In genomic region chr16:30494028-30494427, GRCh38 we compare ENCODE assay signal across 24 cellular contexts. TPM values are rescaled to one million over a fixed set of nuclear protein-coding genes. Genes with fewer than 3 reads are reported as not detected.
"Had no signal": no experiment of that assay in that cellular context is flagged by ENCODE, and none has a peak within 500 bp of the region (broad histone marks: within the 10 kb centered on the region; RNA-seq: fewer than 3 reads in every experiment).

No MANE protein-coding gene starts in this region.

- H3K27ac ChIP-seq: coronary artery, esophagus squamous epithelium, gastrocnemius medialis, prostate gland, thoracic aorta, vagina had no signal

- H3K27me3 Mint-ChIP-seq: activated CD4-positive, alpha-beta T cell treated with anti-CD3 and anti-CD28 coated beads for 36 hours; activated naive CD4-positive, alpha-beta T cell treated with anti-CD3 and anti-CD28 coated beads, Interleukin-2, amount 50 U/mL, for 24 hours had no signal

- H3K4me1 ChIP-seq: gastrocnemius medialis, prostate gland, vagina had no signal

- DNase-seq: activated CD4-positive, alpha-beta T cell treated with anti-CD3 and anti-CD28 coated beads for 36 hours; activated CD4-positive, alpha-beta T cell treated with anti-CD3 and anti-CD28 coated beads, Interleukin-2, amount 50 U/mL, for 48 hours; activated gamma-delta T cell; amygdala; cerebellar nuclear complex; endodermal cell; esophagus squamous epithelium; gastrocnemius medialis; hippocampal formation; stimulated activated CD4-positive, alpha-beta T cell treated with anti-CD3 and anti-CD28 coated beads, Interleukin-2, amount 100 ng/mL, for 48 hours; stimulated activated CD8-positive, alpha-beta memory T cell treated with anti-CD3 and anti-CD28 coated beads, Interleukin-4, amount 100 ng/mL, for 48 hours; stimulated activated naive CD4-positive, alpha-beta T cell treated with Interleukin-2 at 50 U/mL for 16 hours; T1000 had no signal

- H3K36me3 Mint-ChIP-seq: type B pancreatic cell, WTC11 had no signal

- ATAC-seq: activated CD4-positive, alpha-beta T cell treated with anti-CD3 and anti-CD28 coated beads for 36 hours; gastrocnemius medialis; WTC11 had no signal

- H3K4me3 Mint-ChIP-seq: activated CD4-positive, alpha-beta T cell treated with anti-CD3 and anti-CD28 coated beads for 36 hours; activated naive CD4-positive, alpha-beta T cell treated with anti-CD3 and anti-CD28 coated beads, Interleukin-2, amount 50 U/mL, for 24 hours; activated T-helper 1 cell treated with anti-CD3 and anti-CD28 coated beads, Interleukin-12 subunit alpha, Interleukin-12 subunit beta, Interleukin-2, Interleukin-4 antibody, amounts not matched to agents 30 ng/mL and 10 ng/mL and 1 ng/mL, durations not matched to agents 14 hours and 24 hours and 36 hours; endodermal cell; T-helper 1 cell treated with Interleukin-12 subunit alpha and Interleukin-12 subunit beta and Interleukin-4 antibody, amounts not matched to agents 30 μg/mL and 1 μg/mL, for 36 hours; type B pancreatic cell; WTC11 had no signal

- H3K9me3 ChIP-seq: esophagus squamous epithelium, gastrocnemius medialis, prostate gland, thoracic aorta, vagina had no signal

- H3K9me3 Mint-ChIP-seq: activated naive CD4-positive, alpha-beta T cell treated with anti-CD3 and anti-CD28 coated beads, Interleukin-2, amount 50 U/mL, for 24 hours; activated T-helper 1 cell treated with anti-CD3 and anti-CD28 coated beads, Interleukin-12 subunit alpha, Interleukin-12 subunit beta, Interleukin-2, Interleukin-4 antibody, amounts not matched to agents 30 ng/mL and 10 ng/mL and 1 ng/mL, durations not matched to agents 14 hours and 24 hours and 36 hours; endodermal cell; T-helper 1 cell treated with Interleukin-12 subunit alpha and Interleukin-12 subunit beta and Interleukin-4 antibody, amounts not matched to agents 30 μg/mL and 1 μg/mL, for 36 hours; type B pancreatic cell; WTC11 had no signal

- H3K27me3 ChIP-seq: gastrocnemius medialis, vagina had no signal

- H3K36me3 ChIP-seq: esophagus squamous epithelium, gastrocnemius medialis, prostate gland, thoracic aorta, vagina had no signal

- H3K4me3 ChIP-seq: coronary artery, esophagus squamous epithelium, gastrocnemius medialis, prostate gland, thoracic aorta, vagina had no signal

- H3K27ac Mint-ChIP-seq: activated T-helper 1 cell treated with anti-CD3 and anti-CD28 coated beads, Interleukin-12 subunit alpha, Interleukin-12 subunit beta, Interleukin-2, Interleukin-4 antibody, amounts not matched to agents 30 ng/mL and 10 ng/mL and 1 ng/mL, durations not matched to agents 14 hours and 24 hours and 36 hours; endodermal cell; type B pancreatic cell; WTC11 had no signal

RNA-seq across cellular contexts. Expression of gene ITGAL, which starts 21.5 kb away (rescaled TPM):
- total RNA-seq: bronchial epithelial cell, endodermal cell, osteocyte had no signal
